Comparison of ENCODE assay signal across 10 cellular contexts in the genomic region with DNA sequence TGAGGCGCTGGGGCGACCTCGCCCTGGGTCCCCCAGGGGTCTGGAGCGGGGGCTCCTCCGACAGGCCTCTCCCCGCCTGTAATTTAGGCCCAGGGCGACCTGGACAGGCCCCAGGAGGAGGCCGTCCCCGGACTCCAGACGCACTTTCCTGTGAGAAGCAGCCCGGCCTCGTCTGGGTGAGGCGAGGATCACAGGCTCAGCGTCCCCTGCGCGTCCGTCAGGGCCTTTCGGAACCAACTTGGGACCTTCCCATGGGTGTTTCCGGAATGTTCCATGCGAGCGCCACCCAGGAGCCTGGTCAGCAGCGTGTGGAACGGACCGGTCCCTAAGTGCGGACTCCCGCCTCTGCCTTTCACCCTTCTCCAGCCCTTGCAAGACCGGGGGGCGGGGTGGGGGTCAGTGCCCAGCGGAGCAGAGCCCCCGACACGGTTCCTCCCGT. TPM values are rescaled to one million over a fixed set of nuclear protein-coding genes. Genes with fewer than 3 reads are reported as not detected.
DNase-seq lines count a peak whose midpoint lies in the region; ATAC-seq and TF ChIP-seq lines count a peak whose summit lies in the region.
"Had no signal": no experiment of that assay in that cellular context is flagged by ENCODE, and none has a peak within 500 bp of the region (broad histone marks: within the 10 kb centered on the region; RNA-seq: fewer than 3 reads in every experiment).

No MANE protein-coding gene starts in this region.

- H3K4me3 ChIP-seq in esophagus muscularis mucosa (peak overlapping the region; percentile 65 to 82 (median 76)), neuron (ENCODE audit: low read length) (peak overlapping the region; percentile 42), vagina (peak overlapping the region; percentile 62 to 82)

- H3K4me1 Mint-ChIP-seq in activated naive CD4-positive, alpha-beta T cell treated with anti-CD3 and anti-CD28 coated beads, Interleukin-2, amount 50 U/mL, for 24 hours, result peaks cover 4% of the 10 kb centered on the region
- H3K4me1 Mint-ChIP-seq: memory B cell had no signal

- H3K27me3 Mint-ChIP-seq in activated naive CD4-positive, alpha-beta T cell treated with anti-CD3 and anti-CD28 coated beads, Interleukin-2, amount 50 U/mL, for 24 hours, result peaks cover 2% of the 10 kb centered on the region

- peak overlapping the region; percentile 57 for H3K4me3 Mint-ChIP-seq in activated naive CD4-positive, alpha-beta T cell treated with anti-CD3 and anti-CD28 coated beads, Interleukin-2, amount 50 U/mL, for 24 hours

- TF ChIP-seq EP300 in esophagus muscularis mucosa (IDR thresholded peaks at IDR 0.05), result no peak

- no peak for TF ChIP-seq CTCF in esophagus muscularis mucosa (IDR thresholded peaks at IDR 0.05)
- no peak for TF ChIP-seq CTCF in vagina (IDR thresholded peaks at IDR 0.05)

- no peak overlapping the region for H2AFZ ChIP-seq in neuron (ENCODE audit: low read depth, low read length)

- H3K27me3 ChIP-seq in esophagus muscularis mucosa (peaks cover 0 to 9% (median 2%) of the 10 kb centered on the region in 4 donors), neuron (ENCODE audit: insufficient read depth, low read length) (no peaks in the 10 kb centered on the region), vagina (no peaks in the 10 kb centered on the region)

- no peak overlapping the region for H3K27ac Mint-ChIP-seq in activated naive CD4-positive, alpha-beta T cell treated with anti-CD3 and anti-CD28 coated beads, Interleukin-2, amount 50 U/mL, for 24 hours
- H3K27ac Mint-ChIP-seq: memory B cell had no signal

- intact Hi-C loops in esophagus muscularis mucosa (cut with DNase I), result loop anchor here (5.0 to 10.0 kb wide), 2 partner anchors 70 to 213 kb away; a partner anchor contains a TSS
- intact Hi-C loops in vagina (cut with DNase I), result loop anchor here (5.0 to 10.0 kb wide), 2 partner anchors 68 to 210 kb away; a partner anchor contains a TSS

- peaks cover 8 to 29% (median 26%) of the 10 kb centered on the region in 4 donors for H3K4me1 ChIP-seq in esophagus muscularis mucosa
- H3K4me1 ChIP-seq in neuron (ENCODE audit: insufficient read depth, low read length), result peaks cover 2% of the 10 kb centered on the region
- H3K4me1 ChIP-seq in vagina, result peaks cover 29% of the 10 kb centered on the region

- H3K36me3 ChIP-seq in esophagus muscularis mucosa (no peaks in the 10 kb centered on the region), neuron (ENCODE audit: insufficient read depth, low read length) (no peaks in the 10 kb centered on the region), vagina (no peaks in the 10 kb centered on the region)

- ATAC-seq in HG03354 (IDR thresholded peaks at IDR 0.05; ENCODE audit: poor library complexity, severe bottlenecking, unreplicated experiment) (no peak), GM21528 (IDR thresholded peaks at IDR 0.05; ENCODE audit: low FRiP score, unreplicated experiment) (no peak), HG02840 (IDR thresholded peaks at IDR 0.05; ENCODE audit: low FRiP score, unreplicated experiment) (no peak)

- H3K27ac ChIP-seq in esophagus muscularis mucosa (replicated peaks in 1 of 4), result peak overlapping the region; percentile 79 to 84 (median 81)
- H3K27ac ChIP-seq in vagina, result peak overlapping the region; percentile 89

- no peak for DNase-seq in activated naive CD4-positive, alpha-beta T cell (lab: John Stamatoyannopoulos, UW)
- no peak for DNase-seq in esophagus muscularis mucosa (ENCODE audit: extremely low spot score)
- DNase-seq in vagina (ENCODE audit: extremely low spot score in 2 of 2), result no peak
- DNase-seq: NCI-H510A treated with DMSO at 0.1 percent for 48 hours had no signal

- TF ChIP-seq POLR2A in esophagus muscularis mucosa (IDR thresholded peaks at IDR 0.05; ENCODE audit: low read depth), result no peak
- no peak for TF ChIP-seq POLR2A in vagina (IDR thresholded peaks at IDR 0.05)

- no peaks in the 10 kb centered on the region for H3K9me3 ChIP-seq in esophagus muscularis mucosa
- no peaks in the 10 kb centered on the region for H3K9me3 ChIP-seq in neuron (ENCODE audit: low read length)
- no peaks in the 10 kb centered on the region for H3K9me3 ChIP-seq in vagina

- no peaks in the 10 kb centered on the region for H3K36me3 Mint-ChIP-seq in activated naive CD4-positive, alpha-beta T cell treated with anti-CD3 and anti-CD28 coated beads, Interleukin-2, amount 50 U/mL, for 24 hours

- no peaks in the 10 kb centered on the region for H3K9me3 Mint-ChIP-seq in activated naive CD4-positive, alpha-beta T cell treated with anti-CD3 and anti-CD28 coated beads, Interleukin-2, amount 50 U/mL, for 24 hours
- H3K9me3 Mint-ChIP-seq: memory B cell had no signal

- 87% methylated on average over 25 of the region's 32 CpGs for WGBS in esophagus muscularis mucosa

RNA-seq across cellular contexts. Expression of a gene that starts 1.0 kb away (rescaled TPM):
- total RNA-seq in esophagus muscularis mucosa, result 10 to 100 TPM in 2 of 4 donors, 1 to 10 TPM in 2; 6.4 to 11.7 (median 8.7) TPM
- 15.0 TPM for total RNA-seq in vagina
